ENCODE assay signal across 11 cellular contexts in the genomic region with DNA sequence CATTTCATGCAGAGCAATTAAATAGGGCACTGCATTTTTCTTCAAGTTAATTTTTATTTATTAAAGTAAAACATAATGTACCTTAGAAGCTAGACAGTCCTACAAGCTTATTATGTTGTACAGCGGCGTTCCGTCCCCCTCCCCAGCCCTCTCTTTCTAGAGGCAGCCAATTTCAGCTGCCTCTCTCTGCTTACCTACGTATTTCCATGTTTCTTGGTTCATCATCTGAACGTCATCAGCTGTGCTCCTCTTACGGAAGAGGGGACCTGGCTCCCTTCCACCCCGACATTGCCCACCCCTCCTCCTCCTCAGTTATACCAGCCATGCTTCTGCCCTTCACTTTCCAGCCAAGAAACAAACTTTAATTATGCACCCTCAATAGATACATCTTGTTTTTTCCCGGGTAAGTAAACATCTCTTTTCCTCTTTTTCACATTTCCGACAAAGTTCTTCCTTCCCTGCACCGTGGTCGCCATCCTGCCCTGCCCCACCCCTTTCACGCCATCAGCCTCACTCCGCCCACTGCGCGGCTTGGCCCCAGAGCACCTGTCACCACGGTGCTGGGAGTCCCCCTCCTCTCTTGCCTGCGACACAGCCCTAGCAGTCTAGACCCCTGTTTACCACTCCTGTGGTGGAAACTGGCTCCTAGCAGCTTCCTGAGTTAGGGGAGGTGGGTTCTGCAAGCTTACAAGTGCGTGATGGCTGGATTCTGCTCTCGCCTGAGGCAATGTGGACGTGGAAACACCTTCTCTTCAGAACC. TPM values are rescaled to one million over a fixed set of nuclear protein-coding genes. Genes with fewer than 3 reads are reported as not detected.
DNase-seq lines count a peak whose midpoint lies in the region; ATAC-seq lines count a peak whose summit lies in the region.
"Had no signal": no experiment of that assay in that cellular context is flagged by ENCODE, and none has a peak within 500 bp of the region (broad histone marks: within the 10 kb centered on the region; RNA-seq: fewer than 3 reads in every experiment).

No MANE protein-coding gene starts in this region.

- peaks cover 0 to 2% (median 0%) of the 10 kb centered on the region in 3 donors for H3K4me1 Mint-ChIP-seq in IgD-negative memory B cell
- H3K4me1 Mint-ChIP-seq in dendritic cell treated with granulocyte-macrophage colony-stimulating factor and Interleukin-4, amounts not matched to agents 40 ng/mL and 50 ng/mL, for 4 days (ENCODE audit: low read depth), result peaks cover 8% of the 10 kb centered on the region
- H3K4me1 Mint-ChIP-seq: stimulated activated naive CD8-positive, alpha-beta T cell treated with anti-CD3 and anti-CD28 coated beads, Interleukin-15, amount 100 ng/mL, for 72 hours had no signal

- H3K27ac Mint-ChIP-seq in IgD-negative memory B cell, result peak overlapping the region in 2 of 3 donors; percentile 28 to 86
- H3K27ac Mint-ChIP-seq in dendritic cell treated with granulocyte-macrophage colony-stimulating factor and Interleukin-4, amounts not matched to agents 40 ng/mL and 50 ng/mL, for 4 days, result peak overlapping the region; percentile 77
- H3K27ac Mint-ChIP-seq: activated T-helper 1 cell treated with anti-CD3 and anti-CD28 coated beads, Interleukin-12 subunit alpha, Interleukin-12 subunit beta, Interleukin-2, Interleukin-4 antibody, amounts not matched to agents 30 ng/mL and 10 ng/mL and 1 ng/mL, durations not matched to agents 14 hours and 24 hours and 36 hours had no signal

- peaks cover 0 to 9% (median 2%) of the 10 kb centered on the region in 3 donors for H3K9me3 Mint-ChIP-seq in IgD-negative memory B cell
- H3K9me3 Mint-ChIP-seq in dendritic cell treated with granulocyte-macrophage colony-stimulating factor and Interleukin-4, amounts not matched to agents 40 ng/mL and 50 ng/mL, for 4 days, result peaks cover 7% of the 10 kb centered on the region

- intact Hi-C loops in dendritic cell treated with granulocyte-macrophage colony-stimulating factor and Interleukin-4, amounts not matched to agents 40 ng/mL and 50 ng/mL, for 4 days (cut with micrococcal nuclease), result no loop called here
- intact Hi-C loops in sciatic nerve (cut with DNase I), result loop anchor here (10.0 kb wide), 1 partner anchor 47 kb away; no protein-coding TSS in a partner anchor

- DNase-seq in NCI-H2227 (lab: John Stamatoyannopoulos, UW; ENCODE audit: unreplicated experiment) (peak; percentile 76), sciatic nerve (ENCODE audit: low spot score) (peak; percentile 41), ACHN (no peak), EL (no peak)
- DNase-seq in activated CD4-positive, alpha-beta T cell treated with anti-CD3 and anti-CD28 coated beads, Interleukin-2, amount 50 U/mL, for 1 hour, result no peak
- DNase-seq: KG1; stimulated activated CD4-positive, alpha-beta T cell treated with anti-CD3 and anti-CD28 coated beads, Interleukin-2, amount 100 ng/mL, for 24 hours had no signal

- ATAC-seq in sciatic nerve, result no peak
- ATAC-seq: stimulated activated naive CD8-positive, alpha-beta T cell treated with anti-CD3 and anti-CD28 coated beads, Interleukin-15, amount 100 ng/mL, for 72 hours had no signal

- H3K27me3 Mint-ChIP-seq in IgD-negative memory B cell, result no peaks in the 10 kb centered on the region
- H3K27me3 Mint-ChIP-seq in dendritic cell treated with granulocyte-macrophage colony-stimulating factor and Interleukin-4, amounts not matched to agents 40 ng/mL and 50 ng/mL, for 4 days, result no peaks in the 10 kb centered on the region
- H3K27me3 Mint-ChIP-seq: stimulated activated naive CD8-positive, alpha-beta T cell treated with anti-CD3 and anti-CD28 coated beads, Interleukin-15, amount 100 ng/mL, for 72 hours had no signal

- H3K4me3 Mint-ChIP-seq in IgD-negative memory B cell, result no peak overlapping the region
- H3K4me3 Mint-ChIP-seq in dendritic cell treated with granulocyte-macrophage colony-stimulating factor and Interleukin-4, amounts not matched to agents 40 ng/mL and 50 ng/mL, for 4 days, result no peak overlapping the region
- H3K4me3 Mint-ChIP-seq: activated T-helper 1 cell treated with anti-CD3 and anti-CD28 coated beads, Interleukin-12 subunit alpha, Interleukin-12 subunit beta, Interleukin-2, Interleukin-4 antibody, amounts not matched to agents 30 ng/mL and 10 ng/mL and 1 ng/mL, durations not matched to agents 14 hours and 24 hours and 36 hours; stimulated activated naive CD8-positive, alpha-beta T cell treated with anti-CD3 and anti-CD28 coated beads, Interleukin-15, amount 100 ng/mL, for 72 hours had no signal

- peaks cover 16% of the 10 kb centered on the region for H3K36me3 Mint-ChIP-seq in IgD-negative memory B cell
- peaks cover 93% of the 10 kb centered on the region for H3K36me3 Mint-ChIP-seq in dendritic cell treated with granulocyte-macrophage colony-stimulating factor and Interleukin-4, amounts not matched to agents 40 ng/mL and 50 ng/mL, for 4 days (ENCODE audit: low read depth)

- in situ Hi-C loops in ACHN (cut with HindIII; ENCODE audit: low pct_ligation_motif_present, low pct_unique_long_range_greater_than_20kb, low sequenced_read_pairs), result no loop called here

RNA-seq across cellular contexts. Expression of a gene that starts 57.9 kb away (rescaled TPM):
- polyA plus RNA-seq in IgD-negative memory B cell, result 14.8 TPM
- 7.4 TPM for total RNA-seq in sciatic nerve

Comparison
In these comparisons a context has a peak if more than half of its experiments do, and no peak if none do; other contexts are left out.
1. DNase-seq: peak in NCI-H2227 (single experiment) and sciatic nerve (single experiment); none in ACHN (single experiment), EL (single experiment) and activated CD4-positive, alpha-beta T cell treated with anti-CD3 and anti-CD28 coated beads, Interleukin-2, amount 50 U/mL, for 1 hour (single experiment).